8 cellular contexts compared by ENCODE assay signal in the genomic region with DNA sequence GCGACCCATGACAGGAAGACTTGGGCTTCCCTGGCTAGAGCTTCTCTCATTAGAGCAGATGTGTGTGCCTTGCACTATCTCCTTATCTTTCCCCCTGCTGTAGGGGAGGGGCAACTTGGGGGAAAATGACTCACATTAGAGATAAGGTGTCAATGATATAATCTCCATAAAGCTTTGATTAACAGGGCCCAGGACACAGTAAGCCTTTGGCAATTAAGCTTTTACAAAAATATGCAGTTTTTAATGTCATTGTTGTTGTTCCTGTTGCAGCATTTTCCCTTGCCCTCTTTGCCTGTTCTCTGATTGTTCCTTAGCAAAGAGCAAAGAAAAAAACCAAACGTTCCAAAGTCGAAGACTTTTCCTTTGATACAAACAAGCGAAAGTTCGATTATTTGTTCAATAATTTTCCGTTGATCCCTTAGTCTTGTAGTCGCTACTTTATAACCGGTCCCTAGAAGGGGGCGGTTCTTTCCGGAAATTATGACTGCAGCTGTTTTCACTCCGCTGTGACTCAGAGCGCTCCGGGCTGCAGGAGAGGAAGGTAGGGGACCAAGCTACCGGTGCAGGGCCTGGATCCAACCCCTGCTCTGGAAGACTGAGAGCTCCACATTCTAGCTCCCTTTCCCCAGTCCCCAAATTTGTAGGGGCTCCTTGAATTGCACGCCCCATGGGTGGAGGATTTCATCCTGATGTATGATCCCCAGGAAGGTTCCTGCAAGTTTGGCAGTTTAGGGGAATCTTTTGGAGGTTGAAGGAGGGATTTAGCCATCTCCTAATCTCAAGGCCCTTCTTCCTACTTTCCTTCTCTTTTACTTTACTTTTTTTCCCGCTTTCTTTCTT. TPM values are rescaled to one million over a fixed set of nuclear protein-coding genes. Genes with fewer than 3 reads are reported as not detected.
DNase-seq lines count a peak whose midpoint lies in the region; TF ChIP-seq lines count a peak whose summit lies in the region.

A gene with protein sequence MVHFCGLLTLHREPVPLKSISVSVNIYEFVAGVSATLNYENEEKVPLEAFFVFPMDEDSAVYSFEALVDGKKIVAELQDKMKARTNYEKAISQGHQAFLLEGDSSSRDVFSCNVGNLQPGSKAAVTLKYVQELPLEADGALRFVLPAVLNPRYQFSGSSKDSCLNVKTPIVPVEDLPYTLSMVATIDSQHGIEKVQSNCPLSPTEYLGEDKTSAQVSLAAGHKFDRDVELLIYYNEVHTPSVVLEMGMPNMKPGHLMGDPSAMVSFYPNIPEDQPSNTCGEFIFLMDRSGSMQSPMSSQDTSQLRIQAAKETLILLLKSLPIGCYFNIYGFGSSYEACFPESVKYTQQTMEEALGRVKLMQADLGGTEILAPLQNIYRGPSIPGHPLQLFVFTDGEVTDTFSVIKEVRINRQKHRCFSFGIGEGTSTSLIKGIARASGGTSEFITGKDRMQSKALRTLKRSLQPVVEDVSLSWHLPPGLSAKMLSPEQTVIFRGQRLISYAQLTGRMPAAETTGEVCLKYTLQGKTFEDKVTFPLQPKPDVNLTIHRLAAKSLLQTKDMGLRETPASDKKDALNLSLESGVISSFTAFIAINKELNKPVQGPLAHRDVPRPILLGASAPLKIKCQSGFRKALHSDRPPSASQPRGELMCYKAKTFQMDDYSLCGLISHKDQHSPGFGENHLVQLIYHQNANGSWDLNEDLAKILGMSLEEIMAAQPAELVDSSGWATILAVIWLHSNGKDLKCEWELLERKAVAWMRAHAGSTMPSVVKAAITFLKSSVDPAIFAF (plus strand): TSS at position 509 of the 840 bp plus-strand sequence. CDS start 2,062 bp downstream, outside the sequence.

- peak within 1 kb of the TSS; percentile 78 for H3K4me2 ChIP-seq in H9 (ENCODE audit: insufficient read depth, insufficient read length, low read length)
- H3K4me2 ChIP-seq in hepatocyte, result peak within 1 kb of the TSS; percentile 81

- no peak within 1 kb of the TSS for H2BK12ac ChIP-seq in H9 (ENCODE audit: insufficient read length, low read depth, low read length)

- H3K9me3 ChIP-seq in H9 (ENCODE audit: control insufficient read depth, low read depth, low read length), result no peaks in the 10 kb centered on the region
- no peaks in the 10 kb centered on the region for H3K9me3 ChIP-seq in MG63
- no peaks in the 10 kb centered on the region for H3K9me3 ChIP-seq in hepatocyte (ENCODE audit: low read depth)

- H2BK15ac ChIP-seq in H9 (ENCODE audit: low read depth, low read length), result no peak within 1 kb of the TSS

- no peak for TF ChIP-seq CTCF in GM06990 (IDR thresholded peaks at IDR 0.05; ENCODE audit: insufficient read depth, low read length, poor library complexity, severe bottlenecking)
- no peak for TF ChIP-seq CTCF in H9 (conservative IDR thresholded peaks at IDR 0.05)
- TF ChIP-seq CTCF in hepatocyte (IDR thresholded peaks at IDR 0.05; ENCODE audit: poor library complexity), result no peak

- H3K36me3 ChIP-seq in GM06990 (ENCODE audit: control insufficient read depth, insufficient read depth, low read length) (no peaks in the 10 kb centered on the region), MG63 (no peaks in the 10 kb centered on the region), hepatocyte (replicated peaks; ENCODE audit: insufficient read depth, low read depth) (no peaks in the 10 kb centered on the region)

- H3K27me3 Mint-ChIP-seq in H9 (ENCODE audit: low read depth), result no peaks in the 10 kb centered on the region

- no peak within 1 kb of the TSS for H3K18ac ChIP-seq in H9 (ENCODE audit: insufficient read length, low read depth, low read length)

- H3K79me2 ChIP-seq in H9 (ENCODE audit: insufficient read depth, low read length), result no peaks in the 10 kb centered on the region
- H3K79me2 ChIP-seq in hepatocyte, result no peaks in the 10 kb centered on the region

- H2BK20ac ChIP-seq in H9 (ENCODE audit: low read depth, low read length, poor library complexity, severe bottlenecking), result no peak within 1 kb of the TSS

- no peaks in the 10 kb centered on the region for H4K20me1 ChIP-seq in H9 (ENCODE audit: control insufficient read depth, insufficient read depth, insufficient read length)
- no peaks in the 10 kb centered on the region for H4K20me1 ChIP-seq in hepatocyte (ENCODE audit: insufficient read depth, poor library complexity, severe bottlenecking)

- DNase-seq in GM06990 (ENCODE audit: extremely low read depth, insufficient read length), result peak; percentile 37
- peak; percentile 83 for DNase-seq in H9
- peak; percentile 88 for DNase-seq in MG63
- peak in 4 of 5 experiments; percentile 6 to 91 (median 45) for DNase-seq in T-helper 2 cell
- peak; percentile 94 for DNase-seq in astrocyte of the hippocampus (ENCODE audit: low read depth, low spot score)
- peak; percentile 92 for DNase-seq in hepatocyte (ENCODE audit: low spot score)
- peak; percentile 81 for DNase-seq in retina
- DNase-seq in NCI-H187 treated with DMSO at 0.1 percent for 48 hours (lab: John Stamatoyannopoulos, UW), result no peak

- no peak within 1 kb of the TSS for H2AK5ac ChIP-seq in H9 (ENCODE audit: insufficient read length, low read length)

- no peaks in the 10 kb centered on the region for H3K27me3 ChIP-seq in GM06990 (replicated peaks; ENCODE audit: control insufficient read depth, insufficient read depth, low read length)
- no peaks in the 10 kb centered on the region for H3K27me3 ChIP-seq in H9 (ENCODE audit: insufficient read depth, low read length)
- no peaks in the 10 kb centered on the region for H3K27me3 ChIP-seq in MG63
- H3K27me3 ChIP-seq in hepatocyte, result no peaks in the 10 kb centered on the region

- H3K9me3 Mint-ChIP-seq in H9, result no peaks in the 10 kb centered on the region

- H3K9ac ChIP-seq in H9 (ENCODE audit: extremely low read depth, insufficient read length, low read length), result peak within 1 kb of the TSS; percentile 7

- H4K91ac ChIP-seq in H9 (ENCODE audit: insufficient read length, low read depth, low read length), result no peak within 1 kb of the TSS

- no peak within 1 kb of the TSS for H2BK120ac ChIP-seq in H9 (ENCODE audit: low read depth, low read length, poor library complexity, severe bottlenecking)

- peaks cover 13 to 18% of the 10 kb centered on the region in 2 experiments for H3K4me1 Mint-ChIP-seq in H9

- no peak within 1 kb of the TSS for H2BK5ac ChIP-seq in H9 (ENCODE audit: insufficient read length, low read length)

- H3K27ac Mint-ChIP-seq in H9, result peak within 1 kb of the TSS; percentile 52 to 54 (median 54); a peak in 4 of 7 replicates

- H3K23me2 ChIP-seq in H9 (ENCODE audit: insufficient read length, low read depth, low read length, poor library complexity, severe bottlenecking), result peaks cover 3% of the 10 kb centered on the region

- WGBS in H9 (ENCODE audit: extremely low coverage, insufficient read length, low lambda C conversion rate), result no CpG with 5 or more reads among the region's 16 CpGs
- WGBS in hepatocyte (ENCODE audit: low lambda C conversion rate, missing lambda C conversion rate), result 4% methylated on average over 16 of the region's 16 CpGs

- H3K4me3 ChIP-seq in GM06990 (replicated peaks; ENCODE audit: low read depth, low read length), result peak within 1 kb of the TSS; percentile 19; the same call in 1 of the 2 replicates
- peak within 1 kb of the TSS; percentile 49 for H3K4me3 ChIP-seq in MG63
- peak within 1 kb of the TSS; percentile 45 for H3K4me3 ChIP-seq in hepatocyte

- H4K5ac ChIP-seq in H9 (ENCODE audit: insufficient read length, low read depth, low read length), result no peak within 1 kb of the TSS

- H3K4ac ChIP-seq in H9 (ENCODE audit: low read depth, low read length), result no peak within 1 kb of the TSS

- H3K4me1 ChIP-seq in H9 (ENCODE audit: insufficient read depth, low read length) (no peaks in the 10 kb centered on the region), hepatocyte (ENCODE audit: insufficient read depth) (peaks cover 17% of the 10 kb centered on the region)

- H3K23ac ChIP-seq in H9 (ENCODE audit: insufficient read length, low read depth, low read length), result no peak within 1 kb of the TSS

- H4K8ac ChIP-seq in H9 (replicated peaks; ENCODE audit: insufficient read length, low read depth, low read length), result no peak within 1 kb of the TSS

- peak within 1 kb of the TSS; percentile 75 to 89 for H3K4me3 Mint-ChIP-seq in H9

- H3K27ac ChIP-seq in H9 (ENCODE audit: insufficient read length, low read depth, low read length) (no peak within 1 kb of the TSS), hepatocyte (peak within 1 kb of the TSS; percentile 64)

- H3K14ac ChIP-seq in H9 (ENCODE audit: insufficient read depth, low read length), result no peak within 1 kb of the TSS

- peaks cover 10 to 28% (median 27%) of the 10 kb centered on the region in 3 experiments for H3K36me3 Mint-ChIP-seq in H9 (ENCODE audit: insufficient read depth in 1 of 3, low read depth in 3 of 3)

- no peak within 1 kb of the TSS for H3K56ac ChIP-seq in H9 (ENCODE audit: insufficient read length, low read depth, low read length)

- H3K9me2 ChIP-seq in hepatocyte (replicated peaks; ENCODE audit: insufficient read depth), result no peaks in the 10 kb centered on the region

- no peak within 1 kb of the TSS for H3T11ph ChIP-seq in H9 (ENCODE audit: low read length)

- H2AFZ ChIP-seq in H9 (ENCODE audit: low read length), result peak within 1 kb of the TSS; percentile 94
- peak within 1 kb of the TSS; percentile 86 for H2AFZ ChIP-seq in hepatocyte

- no peaks in the 10 kb centered on the region for H3K79me1 ChIP-seq in H9 (ENCODE audit: insufficient read depth, low read depth, low read length, poor library complexity, severe bottlenecking)

RNA-seq across cellular contexts. Expression of the gene that starts here (rescaled TPM):
- total RNA-seq in H9 (2021) (15.6 and 16.5 TPM in 2 replicates), hepatocyte (19.1 and 21.6 TPM in 2 replicates)
- 0.59 and 0.95 TPM in 2 replicates for total RNA-seq in MG63 (2014; rRNA removed; shearing (Covaris generic); ENCODE audit: low replicate concordance)
- 18.9 and 26.3 TPM in 2 replicates for polyA plus RNA-seq in hepatocyte

Comparison
In these comparisons a context has a peak if more than half of its experiments do, and no peak if none do; other contexts are left out.
1. Peak in DNase-seq and H3K4me3 ChIP-seq in MG63; RNA of the gene not detected or under 1 TPM.